8 cellular contexts compared by ENCODE assay signal in genomic region chr2:9656270-9656766, GRCh38. TPM values are rescaled to one million over a fixed set of nuclear protein-coding genes. Genes with fewer than 3 reads are reported as not detected.
DNase-seq lines count a peak whose midpoint lies in the region; ATAC-seq, FAIRE-seq and TF ChIP-seq lines count a peak whose summit lies in the region.

No MANE protein-coding gene starts in this region.

- peaks cover 0 to 2% of the 10 kb centered on the region in 2 experiments; a peak in 2 of 5 replicates for H3K9me3 Mint-ChIP-seq in H9

- H2AK5ac ChIP-seq in H9 (ENCODE audit: insufficient read length, low read length) = no peak overlapping the region

- H3K27me3 Mint-ChIP-seq in H9 (ENCODE audit: low read depth) = peaks cover 8% of the 10 kb centered on the region

- H3K9ac ChIP-seq in HepG2 (ENCODE audit: insufficient read depth, low read depth, low read length) (no peak overlapping the region), H9 (ENCODE audit: extremely low read depth, insufficient read length, low read length) (no peak overlapping the region)

- no peak overlapping the region for H2BK12ac ChIP-seq in H9 (ENCODE audit: insufficient read length, low read depth, low read length)

- no peak overlapping the region for H2BK5ac ChIP-seq in H9 (ENCODE audit: insufficient read length, low read length)

- H3K23ac ChIP-seq in H9 (ENCODE audit: insufficient read length, low read depth, low read length) = no peak overlapping the region

- no peak overlapping the region for H4K91ac ChIP-seq in H9 (ENCODE audit: insufficient read length, low read depth, low read length)

- no peak overlapping the region for H2AFZ ChIP-seq in HepG2 (ENCODE audit: low read length)
- H2AFZ ChIP-seq in H9 (ENCODE audit: low read length) = no peak overlapping the region

- no peak for TF ChIP-seq CTCF in HepG2 (CRISPR knock-in tag; IDR thresholded peaks at IDR 0.05)
- TF ChIP-seq CTCF in right lobe of liver (IDR thresholded peaks at IDR 0.05) = no peak
- TF ChIP-seq CTCF in H9 (conservative IDR thresholded peaks at IDR 0.05) = no peak

- no peak overlapping the region for H3T11ph ChIP-seq in H9 (ENCODE audit: low read length)

- DNase-seq in HepG2 (ENCODE audit: low spot score) = peak; percentile 53
- DNase-seq in right lobe of liver = no peak
- DNase-seq in T-helper 9 cell = peak; percentile 26
- peak; percentile 21 for DNase-seq in central memory CD4-positive, alpha-beta T cell
- peak; percentile 11 to 55 (median 30) for DNase-seq in stimulated activated CD4-positive, alpha-beta T cell treated with anti-CD3 and anti-CD28 coated beads, Interleukin-1b, Interleukin-23, amount 100 ng/mL, for 24 hours (ENCODE audit: low read depth in 4 of 4, low spot score in 1 of 4)
- no peak for DNase-seq in amygdala (lab: John Stamatoyannopoulos, UW)
- DNase-seq in H9 = no peak

- H3K4me3 ChIP-seq in HepG2 (replicated peaks in 1 of 3; ENCODE audit: insufficient read depth in 1 of 3, low read depth in 2 of 3, low read length in 3 of 3) = no peak overlapping the region
- no peak overlapping the region for H3K4me3 ChIP-seq in right lobe of liver

- ATAC-seq in HepG2 (peak; percentile 56), right lobe of liver (no peak), HG03159 (IDR thresholded peaks at IDR 0.05; ENCODE audit: unreplicated experiment) (peak; percentile 71)

- no peak for TF ChIP-seq RAD21 in HepG2 (CRISPR knock-in tag; IDR thresholded peaks at IDR 0.05)

- 48% methylated on average over 11 of the region's 11 CpGs for WGBS in HepG2 (ENCODE audit: low lambda C conversion rate)
- WGBS in right lobe of liver (ENCODE audit: insufficient coverage, low coverage, low lambda C conversion rate, missing lambda C conversion rate) = 72% methylated on average over 3 of the region's 11 CpGs
- no CpG with 5 or more reads among the region's 11 CpGs for WGBS in H9 (ENCODE audit: extremely low coverage, insufficient read length, low lambda C conversion rate)

- H3K4me2 ChIP-seq in HepG2 (ENCODE audit: low read depth, low read length) = no peak overlapping the region
- no peak overlapping the region for H3K4me2 ChIP-seq in H9 (ENCODE audit: insufficient read depth, insufficient read length, low read length)

- H3K56ac ChIP-seq in H9 (ENCODE audit: insufficient read length, low read depth, low read length) = no peak overlapping the region

- intact Hi-C loops in HepG2 (cut with micrococcal nuclease; ENCODE audit: unreplicated experiment) (no loop called here), right lobe of liver (cut with DNase I) (no loop called here)

- in situ Hi-C loops in HepG2 (cut with HindIII; ENCODE audit: extremely low pct_ligation_motif_present, low pct_unique_long_range_greater_than_20kb) = no loop called here

- H4K8ac ChIP-seq in H9 (replicated peaks; ENCODE audit: insufficient read length, low read depth, low read length) = no peak overlapping the region

- H3K79me2 ChIP-seq in HepG2 (ENCODE audit: insufficient read depth, low read length) = no peaks in the 10 kb centered on the region
- H3K79me2 ChIP-seq in H9 (ENCODE audit: insufficient read depth, low read length) = no peaks in the 10 kb centered on the region

- H3K4me1 ChIP-seq in HepG2 (ENCODE audit: insufficient read depth, low read length) (peaks cover 48% of the 10 kb centered on the region), right lobe of liver (no peaks in the 10 kb centered on the region), H9 (ENCODE audit: insufficient read depth, low read length) (no peaks in the 10 kb centered on the region)

- peaks cover 21 to 26% of the 10 kb centered on the region in 2 experiments for H3K4me1 Mint-ChIP-seq in H9

- H3K4me3 Mint-ChIP-seq in H9 = no peak overlapping the region

- H3K9me3 ChIP-seq in HepG2 (ENCODE audit: low read length) (no peaks in the 10 kb centered on the region), right lobe of liver (no peaks in the 10 kb centered on the region), H9 (ENCODE audit: control insufficient read depth, low read depth, low read length) (no peaks in the 10 kb centered on the region)

- H3K27me3 ChIP-seq in HepG2 (ENCODE audit: control insufficient read depth in 1 of 2, insufficient read depth in 2 of 2, low read length in 2 of 2) (peaks cover 0 to 6% of the 10 kb centered on the region in 2 experiments; a peak in 1 of 5 replicates), right lobe of liver (no peaks in the 10 kb centered on the region), H9 (ENCODE audit: insufficient read depth, low read length) (no peaks in the 10 kb centered on the region)

- no peak overlapping the region for H3K4ac ChIP-seq in H9 (ENCODE audit: low read depth, low read length)

- no peak overlapping the region for H3K27ac ChIP-seq in HepG2 (ENCODE audit: extremely low read length, insufficient read depth, low read length)
- H3K27ac ChIP-seq in right lobe of liver = no peak overlapping the region
- no peak overlapping the region for H3K27ac ChIP-seq in H9 (ENCODE audit: insufficient read length, low read depth, low read length)

- H2BK15ac ChIP-seq in H9 (ENCODE audit: low read depth, low read length) = no peak overlapping the region

- H3K27ac Mint-ChIP-seq in H9 = no peak overlapping the region

- H3K36me3 Mint-ChIP-seq in H9 (ENCODE audit: insufficient read depth in 1 of 3, low read depth in 3 of 3) = peaks cover 0 to 2% (median 0%) of the 10 kb centered on the region in 3 experiments; a peak in 2 of 7 replicates

- BruUV-seq in HepG2 (replicated peaks; lab: Mats Ljungman, UMichigan) = no TSS peak

- no peak for TF ChIP-seq EP300 in HepG2 (IDR thresholded peaks at IDR 0.05; ENCODE audit: low read depth in 2 of 2, low read length in 2 of 2)
- no peak for TF ChIP-seq EP300 in HepG2 (CRISPR knock-in tag; IDR thresholded peaks at IDR 0.05; ENCODE audit: borderline replicate concordance)

- no peaks in the 10 kb centered on the region for H3K79me1 ChIP-seq in H9 (ENCODE audit: insufficient read depth, low read depth, low read length, poor library complexity, severe bottlenecking)

- no peaks in the 10 kb centered on the region for H3K36me3 ChIP-seq in HepG2 (replicated peaks in 1 of 2; ENCODE audit: control insufficient read depth in 1 of 2, insufficient read depth in 2 of 2, low read length in 2 of 2)
- no peaks in the 10 kb centered on the region for H3K36me3 ChIP-seq in right lobe of liver

- H4K5ac ChIP-seq in H9 (ENCODE audit: insufficient read length, low read depth, low read length) = no peak overlapping the region

- CTCF ChIA-PET in HepG2 (lab: Yijun Ruan, JAX; ENCODE audit: low intra/inter-chr PET ratio, low total read pairs) = no interaction called here

- no peak overlapping the region for H3K18ac ChIP-seq in H9 (ENCODE audit: insufficient read length, low read depth, low read length)

- POLR2A ChIA-PET in HepG2 (lab: Yijun Ruan, JAX) = interaction anchor here (0.6 to 1.6 kb wide), 2 partner anchors 26 to 96 kb away, joined by 3 to 12 read pairs; partner anchors contain the start of gene YWHAQ

- H2BK120ac ChIP-seq in H9 (ENCODE audit: low read depth, low read length, poor library complexity, severe bottlenecking) = no peak overlapping the region

- H3K14ac ChIP-seq in H9 (ENCODE audit: insufficient read depth, low read length) = no peak overlapping the region

- no peaks in the 10 kb centered on the region for H3K23me2 ChIP-seq in H9 (ENCODE audit: insufficient read length, low read depth, low read length, poor library complexity, severe bottlenecking)

- no peak for TF ChIP-seq POLR2A in HepG2 (IDR thresholded peaks at IDR 0.05; ENCODE audit: insufficient read depth in 1 of 2, low read depth in 2 of 2, low read length in 2 of 2)
- no peak for TF ChIP-seq POLR2A in right lobe of liver (IDR thresholded peaks at IDR 0.05)

- H4K20me1 ChIP-seq in HepG2 (ENCODE audit: insufficient read depth, low read length) (no peaks in the 10 kb centered on the region), H9 (ENCODE audit: control insufficient read depth, insufficient read depth, insufficient read length) (no peaks in the 10 kb centered on the region)

- no peak for FAIRE-seq in HepG2 (lab: Jason Lieb, UNC)

- H2BK20ac ChIP-seq in H9 (ENCODE audit: low read depth, low read length, poor library complexity, severe bottlenecking) = no peak overlapping the region

RNA-seq across cellular contexts. Expression of gene YWHAQ, which starts 25.5 kb away (rescaled TPM):
- total RNA-seq in HepG2 (2016; rRNA removed; fragmentation: Illumina TruSeq; extraction: Trizol) = 304 and 420 TPM in 2 replicates
- total RNA-seq in HepG2 (2016; cell fraction: cytosol; rRNA removed; fragmentation: Illumina TruSeq; extraction: Trizol; ENCODE audit: low read depth) = 64.2 and 66.4 TPM in 2 replicates
- 302 and 406 TPM in 2 replicates for total RNA-seq in HepG2 (2016; cell fraction: insoluble cytoplasmic fraction; rRNA removed; fragmentation: Illumina TruSeq; extraction: Trizol)
- 208 and 219 TPM in 2 replicates for total RNA-seq in HepG2 (2016; cell fraction: membrane; rRNA removed; fragmentation: Illumina TruSeq; extraction: Trizol)
- 152 and 166 TPM in 2 replicates for total RNA-seq in HepG2 (2016; cell fraction: nucleus; rRNA removed; fragmentation: Illumina TruSeq; extraction: Trizol)
- 117 and 160 TPM in 2 replicates for polyA plus RNA-seq in HepG2 (2011; rRNA removed)
- polyA plus RNA-seq in HepG2 (2011; cell fraction: cytosol; rRNA removed) = 91.4 and 117 TPM in 2 replicates
- 36.4 and 39.0 TPM in 2 replicates for polyA plus RNA-seq in HepG2 (2011; cell fraction: nucleus; rRNA removed)
- polyA plus RNA-seq in HepG2 (2012) = 175 and 244 TPM in 2 replicates
- 94.8 and 102 TPM in 2 replicates for polyA plus RNA-seq in HepG2 (2016; cell fraction: cytosol; fragmentation: Illumina TruSeq; extraction: Trizol; ENCODE audit: low read depth)
- 521 and 530 TPM in 2 replicates for polyA plus RNA-seq in HepG2 (2016; cell fraction: insoluble cytoplasmic fraction; fragmentation: Illumina TruSeq; extraction: Trizol; ENCODE audit: low read depth)
- 200 and 214 TPM in 2 replicates for polyA plus RNA-seq in HepG2 (2016; cell fraction: membrane; fragmentation: Illumina TruSeq; extraction: Trizol; ENCODE audit: low read depth)
- polyA plus RNA-seq in HepG2 (2016; cell fraction: nucleus; fragmentation: Illumina TruSeq; extraction: Trizol; ENCODE audit: insufficient read depth, low read depth) = 187 and 192 TPM in 2 replicates
- 120 and 167 TPM in 2 replicates for polyA minus RNA-seq in HepG2 (2011; rRNA and poly(A)+ RNA removed; ENCODE audit: low replicate concordance)
- 164 and 178 TPM in 2 replicates for polyA minus RNA-seq in HepG2 (2011; cell fraction: cytosol; rRNA and poly(A)+ RNA removed)
- 73.9 and 82.2 TPM in 2 replicates for polyA minus RNA-seq in HepG2 (2011; cell fraction: nucleus; rRNA and poly(A)+ RNA removed)
- total RNA-seq in right lobe of liver = 100 to 1,000 TPM in 1 of 6 experiments, 10 to 100 TPM in 5; 70.4 to 105 (median 84.2) TPM
- 374 and 380 TPM in 2 replicates for total RNA-seq in H9 (2021)

Comparison
In these comparisons a context has a peak if more than half of its experiments do, and no peak if none do; other contexts are left out.
1. ATAC-seq: peak in HepG2 (single experiment) and HG03159 (single experiment); none in right lobe of liver (0 of 4).
2. DNase-seq: peak in HepG2 (single experiment), T-helper 9 cell (single experiment), central memory CD4-positive, alpha-beta T cell (single experiment) and stimulated activated CD4-positive, alpha-beta T cell treated with anti-CD3 and anti-CD28 coated beads, Interleukin-1b, Interleukin-23, amount 100 ng/mL, for 24 hours (4 of 4); none in right lobe of liver (0 of 3), amygdala (0 of 56) and H9 (single experiment).